Comparison of ENCODE assay signal across 23 cellular contexts in genomic region chr9:19369107-19369506, GRCh38.
"Had no signal": no experiment of that assay in that cellular context is flagged by ENCODE, and none has a peak within 500 bp of the region (broad histone marks: within the 10 kb centered on the region; RNA-seq: fewer than 3 reads in every experiment).

No MANE protein-coding gene starts in this region.

- H3K4me1 Mint-ChIP-seq: WTC11 had no signal

- DNase-seq: activated CD4-positive, alpha-beta T cell treated with anti-CD3 and anti-CD28 coated beads, Interleukin-2, amount 50 U/mL, for 1 hour; activated naive CD8-positive, alpha-beta T cell treated with anti-CD3 and anti-CD28 coated beads, Interleukin-2, amount 10 ng/mL, durations not matched to agents 7 days and 5 days; activated T-cell treated with anti-CD3 and anti-CD28 coated beads for 4 hours; brain microvascular endothelial cell; cortex of kidney; effector memory CD8-positive, alpha-beta T cell; hippocampal formation; left cardiac atrium; left ventricle myocardium superior; pancreas; retina; stimulated activated CD4-positive, alpha-beta T cell treated with anti-CD3 and anti-CD28 coated beads, Interleukin-12 subunit alpha, Interleukin-12 subunit beta, amount 100 ng/mL, for 4 hours; stimulated activated CD4-positive, alpha-beta T cell treated with anti-CD3 and anti-CD28 coated beads, Interleukin-4, amount 100 ng/mL, for 1 hour; stimulated activated naive CD8-positive, alpha-beta T cell treated with anti-CD3 and anti-CD28 coated beads, Interleukin-15, amount 100 ng/mL, for 72 hours; substantia nigra; T-helper 2 cell; upper lobe of left lung had no signal

- H3K27ac ChIP-seq: brain microvascular endothelial cell, gastroesophageal sphincter, pancreas, prostate gland, upper lobe of left lung, vagina had no signal

- H3K27me3 Mint-ChIP-seq: activated naive CD8-positive, alpha-beta T cell treated with anti-CD3 and anti-CD28 coated beads, Interleukin-2, amount 10 ng/mL, durations not matched to agents 7 days and 5 days; effector memory CD8-positive, alpha-beta T cell; stimulated activated naive CD8-positive, alpha-beta T cell treated with anti-CD3 and anti-CD28 coated beads, Interleukin-15, amount 100 ng/mL, for 72 hours had no signal

- H3K9me3 Mint-ChIP-seq: activated naive CD8-positive, alpha-beta T cell treated with anti-CD3 and anti-CD28 coated beads, Interleukin-2, amount 10 ng/mL, durations not matched to agents 7 days and 5 days; activated T-helper 2 cell treated with anti-CD3 and anti-CD28 coated beads, Interferon-gamma antibody, Interleukin-2, Interleukin-4, amounts not matched to agents 10 μg/mL and 5 μg/mL and 100 μg/mL, durations not matched to agents 14 hours and 24 hours and 36 hours; effector memory CD8-positive, alpha-beta T cell; stimulated activated naive CD8-positive, alpha-beta T cell treated with anti-CD3 and anti-CD28 coated beads, Interleukin-15, amount 100 ng/mL, for 72 hours; WTC11 had no signal

- H3K27ac Mint-ChIP-seq: activated naive CD8-positive, alpha-beta T cell treated with anti-CD3 and anti-CD28 coated beads, Interleukin-2, amount 10 ng/mL, durations not matched to agents 7 days and 5 days; activated T-helper 2 cell treated with anti-CD3 and anti-CD28 coated beads, Interferon-gamma antibody, Interleukin-2, Interleukin-4, amounts not matched to agents 10 μg/mL and 5 μg/mL and 100 μg/mL, durations not matched to agents 14 hours and 24 hours and 36 hours; WTC11 had no signal

- ATAC-seq: effector memory CD8-positive, alpha-beta T cell; gastroesophageal sphincter; left cardiac atrium; left ventricle myocardium superior; pancreas; sciatic nerve; stimulated activated naive CD8-positive, alpha-beta T cell treated with anti-CD3 and anti-CD28 coated beads, Interleukin-15, amount 100 ng/mL, for 72 hours; WTC11 had no signal

- H3K4me3 Mint-ChIP-seq: activated naive CD8-positive, alpha-beta T cell treated with anti-CD3 and anti-CD28 coated beads, Interleukin-2, amount 10 ng/mL, durations not matched to agents 7 days and 5 days; effector memory CD8-positive, alpha-beta T cell; stimulated activated naive CD8-positive, alpha-beta T cell treated with anti-CD3 and anti-CD28 coated beads, Interleukin-15, amount 100 ng/mL, for 72 hours; WTC11 had no signal
